Comparison of ENCODE assay signal across 30 cellular contexts in the genomic region with DNA sequence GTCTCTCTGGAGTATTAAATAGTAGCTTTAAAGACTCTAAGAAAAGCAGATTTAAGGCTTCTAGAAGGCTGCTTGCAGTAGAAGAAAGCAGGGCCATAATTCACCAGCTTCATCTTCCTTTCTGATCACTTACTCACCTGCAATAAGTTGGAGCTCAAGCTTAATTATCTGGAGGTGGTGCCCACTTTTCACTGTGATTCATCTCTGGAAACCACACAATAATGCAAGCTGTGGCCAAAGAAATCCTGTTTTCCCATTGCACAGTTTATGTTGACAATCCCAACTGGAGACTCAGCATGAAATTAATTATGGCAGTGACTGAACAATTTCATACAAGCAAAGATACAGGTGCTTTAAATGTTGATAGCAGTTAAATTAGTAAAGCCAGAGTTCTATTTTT. TPM values are rescaled to one million over a fixed set of nuclear protein-coding genes. Genes with fewer than 3 reads are reported as not detected.
"Had no signal": no experiment of that assay in that cellular context is flagged by ENCODE, and none has a peak within 500 bp of the region (broad histone marks: within the 10 kb centered on the region; RNA-seq: fewer than 3 reads in every experiment).

No MANE protein-coding gene starts in this region.

- H3K9me3 Mint-ChIP-seq: activated naive CD8-positive, alpha-beta T cell treated with anti-CD3 and anti-CD28 coated beads, Interleukin-2, amount 10 ng/mL, durations not matched to agents 7 days and 5 days had no signal

- H3K4me1 Mint-ChIP-seq: activated naive CD8-positive, alpha-beta T cell treated with anti-CD3 and anti-CD28 coated beads, Interleukin-2, amount 10 ng/mL, durations not matched to agents 7 days and 5 days; WTC11 had no signal

- H3K27ac ChIP-seq: adrenal gland, SJSA1 had no signal

- H3K36me3 Mint-ChIP-seq: activated naive CD8-positive, alpha-beta T cell treated with anti-CD3 and anti-CD28 coated beads, Interleukin-2, amount 10 ng/mL, durations not matched to agents 7 days and 5 days had no signal

- DNase-seq: activated CD4-positive, alpha-beta T cell treated with anti-CD3 and anti-CD28 coated beads for 48 hours; activated CD4-positive, alpha-beta T cell treated with anti-CD3 and anti-CD28 coated beads, Interleukin-2, amount 50 U/mL, for 4 hours; activated CD4-positive, CD25-positive, alpha-beta regulatory T cell treated with anti-CD3 and anti-CD28 coated beads, Interleukin-2, amount 50 U/mL, for 72 hours; activated CD8-positive, alpha-beta memory T cell treated with anti-CD3 and anti-CD28 coated beads, Interleukin-2, amount 50 U/mL, for 48 hours; activated CD8-positive, alpha-beta T cell treated with anti-CD3 and anti-CD28 coated beads, Interleukin-2, amount 10 ng/mL, durations not matched to agents 7 days and 5 days; activated naive CD4-positive, alpha-beta T cell treated with anti-CD3 and anti-CD28 coated beads, Interleukin-2, amount 50 U/mL, for 16 hours; activated naive CD8-positive, alpha-beta T cell treated with anti-CD3 and anti-CD28 coated beads, Interleukin-2, amount 10 ng/mL, durations not matched to agents 7 days and 5 days; activated T-cell treated with anti-CD3 and anti-CD28 coated beads, Interleukin-2, amount 50 U/mL, for 1 hour; adrenal gland; anterior cingulate cortex; central memory CD4-positive, alpha-beta T cell; KG1; MV-4-11; NCI-H1092 treated with DMSO at 0.1 percent for 48 hours; NCI-H1436 treated with DMSO at 0.1 percent for 48 hours; NCI-H2029; NCI-H2107; NCI-H2171 treated with DMSO at 0.1 percent for 48 hours; NCI-H226; NCI-H526; PC-3; SHP77; SW 1271 had no signal

- H3K9me3 ChIP-seq: adrenal gland, SJSA1 had no signal

- H3K4me3 ChIP-seq: adrenal gland, SJSA1 had no signal

- H3K27ac Mint-ChIP-seq: activated CD8-positive, alpha-beta T cell treated with anti-CD3 and anti-CD28 coated beads, Interleukin-2, amount 10 ng/mL, durations not matched to agents 7 days and 5 days; activated naive CD8-positive, alpha-beta T cell treated with anti-CD3 and anti-CD28 coated beads, Interleukin-2, amount 10 ng/mL, durations not matched to agents 7 days and 5 days; WTC11 had no signal

- ATAC-seq: activated CD8-positive, alpha-beta T cell treated with anti-CD3 and anti-CD28 coated beads, Interleukin-2, amount 10 ng/mL, durations not matched to agents 7 days and 5 days; PC-3; SK-N-SH treated with all-trans-retinoic acid at 6 μM for 48 hours; WTC11 had no signal

- H3K36me3 ChIP-seq: adrenal gland, SJSA1 had no signal

- H3K27me3 ChIP-seq: adrenal gland, SJSA1 had no signal

- H3K4me1 ChIP-seq: adrenal gland, SJSA1 had no signal

- H3K4me3 Mint-ChIP-seq: activated CD8-positive, alpha-beta T cell treated with anti-CD3 and anti-CD28 coated beads, Interleukin-2, amount 10 ng/mL, durations not matched to agents 7 days and 5 days; activated naive CD8-positive, alpha-beta T cell treated with anti-CD3 and anti-CD28 coated beads, Interleukin-2, amount 10 ng/mL, durations not matched to agents 7 days and 5 days; WTC11 had no signal

RNA-seq across cellular contexts. Expression of gene CWH43, which starts 14.7 kb away (rescaled TPM):
- total RNA-seq: activated CD8-positive, alpha-beta T cell treated with anti-CD3 and anti-CD28 coated beads, Interleukin-2, amount 10 ng/mL, durations not matched to agents 7 days and 5 days; activated naive CD8-positive, alpha-beta T cell treated with anti-CD3 and anti-CD28 coated beads, Interleukin-2, amount 10 ng/mL, durations not matched to agents 7 days and 5 days; adrenal gland; LHCN-M2; M059J; NCI-H460; SJSA1; T-helper 1 cell treated with Interleukin-12 subunit alpha and Interleukin-12 subunit beta and Interleukin-4 antibody, amounts not matched to agents 30 ng/mL and 1 ng/mL, for 36 hours; WTC11 had no signal
- polyA plus RNA-seq: adrenal gland had no signal
